In the genomic region with DNA sequence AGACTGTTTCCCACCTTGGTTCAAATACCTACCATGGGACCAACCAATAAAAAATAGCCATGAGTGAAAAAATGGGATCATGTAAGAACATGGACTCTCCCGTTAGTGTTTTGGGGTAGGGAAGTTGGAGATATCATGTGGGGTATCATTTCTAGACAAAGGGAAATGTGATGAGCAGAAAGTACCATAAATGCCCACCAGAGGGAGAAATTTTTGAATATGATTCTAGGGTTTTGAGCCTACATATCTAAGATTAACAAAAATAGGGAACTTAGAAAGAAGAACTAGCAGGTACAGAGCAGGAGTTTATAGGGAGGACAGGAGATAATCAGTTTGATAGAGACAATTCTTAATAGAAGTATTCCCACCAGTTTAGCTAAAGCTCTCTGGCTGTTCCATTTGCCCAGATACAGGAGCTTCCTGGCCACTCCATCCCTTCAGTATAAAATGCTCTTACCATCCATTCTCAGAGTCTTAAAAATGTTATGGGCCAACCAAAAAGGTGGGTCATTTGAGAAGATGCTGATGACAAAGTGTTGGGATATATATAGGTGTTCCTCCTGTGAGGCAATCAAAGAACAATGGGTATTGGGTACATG, we compare ENCODE assay signal across 8 cellular contexts. TPM values are rescaled to one million over a fixed set of nuclear protein-coding genes. Genes with fewer than 3 reads are reported as not detected.
DNase-seq lines count a peak whose midpoint lies in the region; ATAC-seq and TF ChIP-seq lines count a peak whose summit lies in the region.

No MANE protein-coding gene starts in this region.

- no peak for TF ChIP-seq EP300 in suprapubic skin (IDR thresholded peaks at IDR 0.05)

- TF ChIP-seq CTCF in 22Rv1 (IDR thresholded peaks at IDR 0.05) (peak; percentile 74), GM12865 (IDR thresholded peaks at IDR 0.05; ENCODE audit: insufficient read depth, low read depth, low read length, missing control alignments) (peak; percentile 44), PC-3 (conservative IDR thresholded peaks at IDR 0.05; ENCODE audit: low read depth, low read length) (peak; percentile 80), epithelial cell of esophagus (IDR thresholded peaks at IDR 0.05; ENCODE audit: insufficient read depth, low read depth, low read length, missing control alignments) (peak; percentile 54), suprapubic skin (IDR thresholded peaks at IDR 0.05) (peak; percentile 50 to 61)

- POLR2A ChIA-PET in PC-3 (lab: Charles Lee; ENCODE audit: unreplicated experiment) = no interaction called here

- no peak overlapping the region for H3K4me2 ChIP-seq in PC-3 (ENCODE audit: low read length)

- H3K36me3 ChIP-seq in PC-3 (ENCODE audit: low read depth, low read length) = no peaks in the 10 kb centered on the region
- no peaks in the 10 kb centered on the region for H3K36me3 ChIP-seq in suprapubic skin

- no peak overlapping the region for H3K27ac ChIP-seq in 22Rv1
- no peak overlapping the region for H3K27ac ChIP-seq in PC-3 (ENCODE audit: low read length)
- H3K27ac ChIP-seq in suprapubic skin = no peak overlapping the region

- no peak for ATAC-seq in PC-3
- no peak for ATAC-seq in HG02870 (IDR thresholded peaks at IDR 0.05; ENCODE audit: unreplicated experiment)

- no peak overlapping the region for H2AFZ ChIP-seq in PC-3 (ENCODE audit: low read length)

- BruUV-seq in PC-3 (replicated peaks; lab: Mats Ljungman, UMichigan) = no TSS peak

- DNase-seq in GM12865 (ENCODE audit: low read depth) (peak; percentile 67), PC-3 (peak; percentile 79), epithelial cell of esophagus (ENCODE audit: low read depth) (peak; percentile 40), suprapubic skin (ENCODE audit: low spot score in 2 of 2) (no peak), cerebellum (ENCODE audit: low spot score) (no peak), DMS153 treated with DMSO at 0.1 percent for 48 hours (lab: John Stamatoyannopoulos, UW; ENCODE audit: unreplicated experiment) (no peak)

- H3K9me3 ChIP-seq in PC-3 (ENCODE audit: low read length) (no peaks in the 10 kb centered on the region), suprapubic skin (no peaks in the 10 kb centered on the region)

- WGBS in suprapubic skin = 7% methylated on average over 1 of the region's 1 CpG

- no peak for TF ChIP-seq POLR2A in suprapubic skin (IDR thresholded peaks at IDR 0.05)

- no peak overlapping the region for H3K9ac ChIP-seq in PC-3 (ENCODE audit: low read length)

- no peaks in the 10 kb centered on the region for H3K9me2 ChIP-seq in PC-3 (replicated peaks; ENCODE audit: low read length)

- 0 out of 2 replicates have a peak, but pooled peaks cover 6% of the 10 kb centered on the region for H4K20me1 ChIP-seq in PC-3 (ENCODE audit: low read length)

- H3K79me2 ChIP-seq in PC-3 (ENCODE audit: low read length) = peaks cover 11% of the 10 kb centered on the region

- CTCF ChIA-PET in PC-3 (lab: Charles Lee) = interaction anchor here (0.6 kb wide), 1 partner anchor 217 kb away, joined by 3 read pairs; no protein-coding TSS in a partner anchor

- H3K4me1 ChIP-seq in PC-3 (ENCODE audit: insufficient read depth, low read length) (peaks cover 4% of the 10 kb centered on the region; the same call in 1 of the 2 replicates), suprapubic skin (peaks cover 14% of the 10 kb centered on the region)

- intact Hi-C loops in PC-3 (cut with micrococcal nuclease) = loop anchor here (1.0 to 10.0 kb wide), 2 partner anchors 108 to 1158 kb away; no protein-coding TSS in a partner anchor

- H3K27me3 ChIP-seq in PC-3 (ENCODE audit: low read length) = no peaks in the 10 kb centered on the region
- H3K27me3 ChIP-seq in suprapubic skin = no peaks in the 10 kb centered on the region

- H3F3A ChIP-seq in PC-3 (ENCODE audit: low read length, unreplicated experiment) = no peaks in the 10 kb centered on the region

- H3K4me3 ChIP-seq in GM12865 (ENCODE audit: low read depth, low read length) = no peak overlapping the region
- no peak overlapping the region for H3K4me3 ChIP-seq in PC-3 (ENCODE audit: low read length)
- no peak overlapping the region for H3K4me3 ChIP-seq in epithelial cell of esophagus (ENCODE audit: low read length)
- no peak overlapping the region for H3K4me3 ChIP-seq in suprapubic skin

RNA-seq across cellular contexts. Expression of a gene that starts 3.6 kb away (rescaled TPM):
- total RNA-seq in PC-3 (2014; rRNA removed) = 62.0 and 86.2 TPM in 2 replicates
- total RNA-seq in suprapubic skin = 10 to 100 TPM; 13.2 to 41.3 (median 21.7) TPM
- total RNA-seq in cerebellum = 16.7 TPM

Comparison
In these comparisons a context has a peak if more than half of its experiments do, and no peak if none do; other contexts are left out.
1. DNase-seq: peak in GM12865 (single experiment), PC-3 (single experiment) and epithelial cell of esophagus (single experiment); none in suprapubic skin (0 of 2), cerebellum (single experiment) and DMS153 treated with DMSO at 0.1 percent for 48 hours (single experiment).
2. Peak in every context shown above with its lines, with median percentiles within 50 percentile points of each other: CTCF ChIP-seq.